In the genomic region with DNA sequence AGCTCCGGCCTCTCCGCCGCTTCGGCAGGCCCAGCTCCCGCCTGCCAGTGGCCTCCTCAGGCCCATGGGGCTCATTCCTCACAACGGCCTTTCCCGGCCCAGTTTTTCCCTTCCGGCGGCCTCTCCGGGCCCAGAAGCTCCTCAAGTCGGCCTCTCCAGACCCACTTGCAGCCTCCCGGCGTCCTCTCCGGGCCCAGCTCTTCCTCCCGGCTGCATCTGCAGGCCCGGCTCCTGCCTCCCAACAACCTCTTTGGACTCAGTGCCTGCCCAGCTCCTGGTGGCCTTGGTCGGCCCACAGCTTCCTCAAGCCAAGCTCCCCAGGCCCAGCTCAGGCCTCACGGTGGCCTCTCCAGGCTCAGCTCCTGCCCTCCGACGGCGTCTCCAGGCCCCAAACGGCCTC, we compare ENCODE assay signal across 1 cellular context.
A peak's percentile ranks its signal among the peaks of the same experiment; 100 is the strongest.
DNase-seq lines count a peak whose midpoint lies in the region; ATAC-seq and TF ChIP-seq lines count a peak whose summit lies in the region.
"Not testable (repeated sequence)": the region's sequence is repeated elsewhere in the genome, so short reads cannot be mapped to it uniquely, and the experiment has no call there.

No MANE protein-coding gene starts in this region.

- not testable (repeated sequence) for H3K4me1 ChIP-seq in upper lobe of right lung

- intact Hi-C loops in upper lobe of right lung (cut with DNase I) = not testable (repeated sequence)

- TF ChIP-seq CTCF in upper lobe of right lung (IDR thresholded peaks at IDR 0.05) = not testable (repeated sequence)

- H3K4me3 ChIP-seq in upper lobe of right lung = not testable (repeated sequence)

- not testable (repeated sequence) for ATAC-seq in upper lobe of right lung

- not testable (repeated sequence) for H3K27ac ChIP-seq in upper lobe of right lung

- not testable (repeated sequence) for H3K27me3 ChIP-seq in upper lobe of right lung

- not testable (repeated sequence) for H3K36me3 ChIP-seq in upper lobe of right lung

- DNase-seq in upper lobe of right lung = peak; percentile 19

- H3K9me3 ChIP-seq in upper lobe of right lung = not testable (repeated sequence)
